ENCODE assay signal across 7 cellular contexts in the genomic region with DNA sequence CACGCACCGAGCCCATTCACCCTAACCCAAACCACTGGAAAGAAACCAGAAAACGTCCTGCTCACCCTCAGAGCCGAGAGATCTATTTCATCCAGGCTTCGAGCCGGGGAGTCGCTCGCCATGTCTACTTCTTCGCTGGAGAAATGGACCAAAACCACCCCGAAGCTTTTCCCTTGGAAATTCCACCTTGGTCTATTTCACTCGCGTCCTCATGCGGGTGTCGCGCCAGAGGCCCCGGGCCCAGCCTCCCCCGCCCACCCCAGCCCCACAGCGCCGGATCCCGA. TPM values are rescaled to one million over a fixed set of nuclear protein-coding genes. Genes with fewer than 3 reads are reported as not detected.
DNase-seq lines count a peak whose midpoint lies in the region; ATAC-seq and TF ChIP-seq lines count a peak whose summit lies in the region.

No MANE protein-coding gene starts in this region.

- H3K9me3 Mint-ChIP-seq in neural crest cell: peaks cover 3% of the 10 kb centered on the region

- no peak for ATAC-seq in HG02678 (IDR thresholded peaks at IDR 0.05; ENCODE audit: unreplicated experiment)

- H2AFZ ChIP-seq in GM23248: peak overlapping the region; percentile 91

- peak overlapping the region; percentile 33 for H3K9ac ChIP-seq in GM23248

- no peaks in the 10 kb centered on the region for H4K20me1 ChIP-seq in GM23248 (ENCODE audit: insufficient read depth)

- H3K27ac Mint-ChIP-seq in neural crest cell (ENCODE audit: unreplicated experiment): no peak overlapping the region

- H3K27me3 ChIP-seq in GM23248 (replicated peaks; ENCODE audit: insufficient read depth): peaks cover 6% of the 10 kb centered on the region; the same call in 1 of the 2 replicates

- no peaks in the 10 kb centered on the region for H3K79me2 ChIP-seq in GM23248 (ENCODE audit: insufficient read depth)

- no peaks in the 10 kb centered on the region for H3K9me3 ChIP-seq in GM23248 (ENCODE audit: low read depth)

- no peaks in the 10 kb centered on the region for H3K9me2 ChIP-seq in GM23248 (ENCODE audit: insufficient read depth)

- H3K4me3 Mint-ChIP-seq in neural crest cell: peak overlapping the region; percentile 93

- H3K36me3 ChIP-seq in GM23248 (ENCODE audit: low read depth): no peaks in the 10 kb centered on the region

- TF ChIP-seq CTCF in neural crest cell (conservative IDR thresholded peaks at IDR 0.05): no peak

- peak overlapping the region; percentile 84 for H3K4me3 ChIP-seq in GM23248

- no peaks in the 10 kb centered on the region for H3F3A ChIP-seq in GM23248 (ENCODE audit: insufficient read depth)

- H3K27ac ChIP-seq in GM23248: no peak overlapping the region

- DNase-seq in GM23248 (no peak), epidermal melanocyte (ENCODE audit: insufficient read length, low spot score) (peak; percentile 30), neural crest cell (ENCODE audit: low read depth, low spot score) (no peak), NCI-H1417 (lab: John Stamatoyannopoulos, UW) (no peak), NCI-H187 (lab: John Stamatoyannopoulos, UW) (no peak)

- peaks cover 2% of the 10 kb centered on the region for H3K36me3 Mint-ChIP-seq in neural crest cell (ENCODE audit: low read depth)

- peaks cover 23% of the 10 kb centered on the region for H3K27me3 Mint-ChIP-seq in neural crest cell (ENCODE audit: low read depth)

- H3K4me1 ChIP-seq in GM23248 (ENCODE audit: insufficient read depth): no peaks in the 10 kb centered on the region

- H3K4me2 ChIP-seq in GM23248 (ENCODE audit: unreplicated experiment): peak overlapping the region; percentile 88

- WGBS in GM23248 (ENCODE audit: low coverage in 1 of 2, low lambda C conversion rate in 2 of 2, missing lambda C conversion rate in 2 of 2), 2 experiments: 0% methylated on average over 3 to 20 of the region's 20 CpGs

- H3K4me1 Mint-ChIP-seq in neural crest cell: peaks cover 49% of the 10 kb centered on the region

- in situ Hi-C loops in GM23248 (cut with MboI): no loop called here

TF ChIP-seq in PFSK-1, 5 proteins besides CTCF, POLR2A, EP300 and RAD21:
- no peak for TF ChIP-seq TAF1 (IDR thresholded peaks at IDR 0.05; ENCODE audit: borderline replicate concordance, insufficient read depth, low read length)
- TF ChIP-seq FOXP2 (optimal IDR thresholded peaks at IDR 0.05; ENCODE audit: borderline replicate concordance, extremely low read depth, extremely low read length, insufficient read depth): peak; percentile 10

RNA-seq across cellular contexts. Expression of gene TNIK, which starts 0.3 kb away (rescaled TPM):
- total RNA-seq in GM23248 (2014; rRNA removed; shearing (Covaris generic)): 1.0 and 2.3 TPM in 2 replicates
- polyA plus RNA-seq in GM23248 (2016; fragmentation: Nextera tagmentation; extraction: Ambion mirVana): 0.80 and 1.4 TPM in 2 replicates
- 19.6 TPM for polyA plus RNA-seq in PFSK-1 (2012; ENCODE audit: insufficient read length, low read depth)
- total RNA-seq in neural crest cell: 32.3 and 39.0 TPM in 2 replicates

Comparison
In these comparisons a context has a peak if more than half of its experiments do, and no peak if none do; other contexts are left out.
1. RNA of gene TNIK, which starts 0.3 kb away (total RNA-seq): 32.3 to 39.0 TPM in neural crest cell; 1.0 to 2.3 TPM in GM23248; every median in the first group is over 10 times any median in the second.